ENCODE assay signal across 2 cellular contexts in the genomic region with DNA sequence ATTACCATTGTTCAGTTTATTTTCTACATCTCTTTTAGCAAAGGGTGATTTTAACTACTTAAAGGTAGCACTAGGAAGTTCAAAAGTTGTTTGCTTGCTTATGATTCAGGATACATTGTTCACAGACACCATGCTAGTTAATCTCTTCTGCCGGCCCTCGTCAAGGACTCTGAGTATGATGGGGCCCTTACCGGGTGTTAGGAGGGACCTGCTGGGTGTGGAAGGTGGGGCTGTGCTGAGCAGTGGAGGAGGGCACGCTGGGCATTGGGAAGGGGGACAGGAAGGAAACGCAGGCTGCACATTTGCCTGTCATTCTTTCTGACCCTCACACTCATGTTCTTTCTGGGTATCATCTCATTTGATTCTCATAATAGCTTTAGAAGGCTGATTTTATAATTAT.
TF ChIP-seq lines count a peak whose summit lies in the region.

No MANE protein-coding gene starts in this region.

TF ChIP-seq in GM23338, 12 proteins besides CTCF, POLR2A, EP300 and RAD21:
- TF ChIP-seq, protein P1, sequence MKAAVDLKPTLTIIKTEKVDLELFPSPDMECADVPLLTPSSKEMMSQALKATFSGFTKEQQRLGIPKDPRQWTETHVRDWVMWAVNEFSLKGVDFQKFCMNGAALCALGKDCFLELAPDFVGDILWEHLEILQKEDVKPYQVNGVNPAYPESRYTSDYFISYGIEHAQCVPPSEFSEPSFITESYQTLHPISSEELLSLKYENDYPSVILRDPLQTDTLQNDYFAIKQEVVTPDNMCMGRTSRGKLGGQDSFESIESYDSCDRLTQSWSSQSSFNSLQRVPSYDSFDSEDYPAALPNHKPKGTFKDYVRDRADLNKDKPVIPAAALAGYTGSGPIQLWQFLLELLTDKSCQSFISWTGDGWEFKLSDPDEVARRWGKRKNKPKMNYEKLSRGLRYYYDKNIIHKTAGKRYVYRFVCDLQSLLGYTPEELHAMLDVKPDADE (IDR thresholded peaks at IDR 0.05), result no peak
- TF ChIP-seq ZNF114 (CRISPR knock-in tag; IDR thresholded peaks at IDR 0.05) (no peak), ZNF331 (CRISPR knock-in tag; IDR thresholded peaks at IDR 0.05; ENCODE audit: low read depth) (no peak), NANOG (IDR thresholded peaks at IDR 0.05; ENCODE audit: borderline replicate concordance) (no peak), CREB1 (CRISPR knock-in tag; IDR thresholded peaks at IDR 0.05; ENCODE audit: low read depth) (no peak)
- TF ChIP-seq, protein P2, sequence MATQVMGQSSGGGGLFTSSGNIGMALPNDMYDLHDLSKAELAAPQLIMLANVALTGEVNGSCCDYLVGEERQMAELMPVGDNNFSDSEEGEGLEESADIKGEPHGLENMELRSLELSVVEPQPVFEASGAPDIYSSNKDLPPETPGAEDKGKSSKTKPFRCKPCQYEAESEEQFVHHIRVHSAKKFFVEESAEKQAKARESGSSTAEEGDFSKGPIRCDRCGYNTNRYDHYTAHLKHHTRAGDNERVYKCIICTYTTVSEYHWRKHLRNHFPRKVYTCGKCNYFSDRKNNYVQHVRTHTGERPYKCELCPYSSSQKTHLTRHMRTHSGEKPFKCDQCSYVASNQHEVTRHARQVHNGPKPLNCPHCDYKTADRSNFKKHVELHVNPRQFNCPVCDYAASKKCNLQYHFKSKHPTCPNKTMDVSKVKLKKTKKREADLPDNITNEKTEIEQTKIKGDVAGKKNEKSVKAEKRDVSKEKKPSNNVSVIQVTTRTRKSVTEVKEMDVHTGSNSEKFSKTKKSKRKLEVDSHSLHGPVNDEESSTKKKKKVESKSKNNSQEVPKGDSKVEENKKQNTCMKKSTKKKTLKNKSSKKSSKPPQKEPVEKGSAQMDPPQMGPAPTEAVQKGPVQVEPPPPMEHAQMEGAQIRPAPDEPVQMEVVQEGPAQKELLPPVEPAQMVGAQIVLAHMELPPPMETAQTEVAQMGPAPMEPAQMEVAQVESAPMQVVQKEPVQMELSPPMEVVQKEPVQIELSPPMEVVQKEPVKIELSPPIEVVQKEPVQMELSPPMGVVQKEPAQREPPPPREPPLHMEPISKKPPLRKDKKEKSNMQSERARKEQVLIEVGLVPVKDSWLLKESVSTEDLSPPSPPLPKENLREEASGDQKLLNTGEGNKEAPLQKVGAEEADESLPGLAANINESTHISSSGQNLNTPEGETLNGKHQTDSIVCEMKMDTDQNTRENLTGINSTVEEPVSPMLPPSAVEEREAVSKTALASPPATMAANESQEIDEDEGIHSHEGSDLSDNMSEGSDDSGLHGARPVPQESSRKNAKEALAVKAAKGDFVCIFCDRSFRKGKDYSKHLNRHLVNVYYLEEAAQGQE (IDR thresholded peaks at IDR 0.05; ENCODE audit: unreplicated experiment), result no peak
- TF ChIP-seq, protein P3, sequence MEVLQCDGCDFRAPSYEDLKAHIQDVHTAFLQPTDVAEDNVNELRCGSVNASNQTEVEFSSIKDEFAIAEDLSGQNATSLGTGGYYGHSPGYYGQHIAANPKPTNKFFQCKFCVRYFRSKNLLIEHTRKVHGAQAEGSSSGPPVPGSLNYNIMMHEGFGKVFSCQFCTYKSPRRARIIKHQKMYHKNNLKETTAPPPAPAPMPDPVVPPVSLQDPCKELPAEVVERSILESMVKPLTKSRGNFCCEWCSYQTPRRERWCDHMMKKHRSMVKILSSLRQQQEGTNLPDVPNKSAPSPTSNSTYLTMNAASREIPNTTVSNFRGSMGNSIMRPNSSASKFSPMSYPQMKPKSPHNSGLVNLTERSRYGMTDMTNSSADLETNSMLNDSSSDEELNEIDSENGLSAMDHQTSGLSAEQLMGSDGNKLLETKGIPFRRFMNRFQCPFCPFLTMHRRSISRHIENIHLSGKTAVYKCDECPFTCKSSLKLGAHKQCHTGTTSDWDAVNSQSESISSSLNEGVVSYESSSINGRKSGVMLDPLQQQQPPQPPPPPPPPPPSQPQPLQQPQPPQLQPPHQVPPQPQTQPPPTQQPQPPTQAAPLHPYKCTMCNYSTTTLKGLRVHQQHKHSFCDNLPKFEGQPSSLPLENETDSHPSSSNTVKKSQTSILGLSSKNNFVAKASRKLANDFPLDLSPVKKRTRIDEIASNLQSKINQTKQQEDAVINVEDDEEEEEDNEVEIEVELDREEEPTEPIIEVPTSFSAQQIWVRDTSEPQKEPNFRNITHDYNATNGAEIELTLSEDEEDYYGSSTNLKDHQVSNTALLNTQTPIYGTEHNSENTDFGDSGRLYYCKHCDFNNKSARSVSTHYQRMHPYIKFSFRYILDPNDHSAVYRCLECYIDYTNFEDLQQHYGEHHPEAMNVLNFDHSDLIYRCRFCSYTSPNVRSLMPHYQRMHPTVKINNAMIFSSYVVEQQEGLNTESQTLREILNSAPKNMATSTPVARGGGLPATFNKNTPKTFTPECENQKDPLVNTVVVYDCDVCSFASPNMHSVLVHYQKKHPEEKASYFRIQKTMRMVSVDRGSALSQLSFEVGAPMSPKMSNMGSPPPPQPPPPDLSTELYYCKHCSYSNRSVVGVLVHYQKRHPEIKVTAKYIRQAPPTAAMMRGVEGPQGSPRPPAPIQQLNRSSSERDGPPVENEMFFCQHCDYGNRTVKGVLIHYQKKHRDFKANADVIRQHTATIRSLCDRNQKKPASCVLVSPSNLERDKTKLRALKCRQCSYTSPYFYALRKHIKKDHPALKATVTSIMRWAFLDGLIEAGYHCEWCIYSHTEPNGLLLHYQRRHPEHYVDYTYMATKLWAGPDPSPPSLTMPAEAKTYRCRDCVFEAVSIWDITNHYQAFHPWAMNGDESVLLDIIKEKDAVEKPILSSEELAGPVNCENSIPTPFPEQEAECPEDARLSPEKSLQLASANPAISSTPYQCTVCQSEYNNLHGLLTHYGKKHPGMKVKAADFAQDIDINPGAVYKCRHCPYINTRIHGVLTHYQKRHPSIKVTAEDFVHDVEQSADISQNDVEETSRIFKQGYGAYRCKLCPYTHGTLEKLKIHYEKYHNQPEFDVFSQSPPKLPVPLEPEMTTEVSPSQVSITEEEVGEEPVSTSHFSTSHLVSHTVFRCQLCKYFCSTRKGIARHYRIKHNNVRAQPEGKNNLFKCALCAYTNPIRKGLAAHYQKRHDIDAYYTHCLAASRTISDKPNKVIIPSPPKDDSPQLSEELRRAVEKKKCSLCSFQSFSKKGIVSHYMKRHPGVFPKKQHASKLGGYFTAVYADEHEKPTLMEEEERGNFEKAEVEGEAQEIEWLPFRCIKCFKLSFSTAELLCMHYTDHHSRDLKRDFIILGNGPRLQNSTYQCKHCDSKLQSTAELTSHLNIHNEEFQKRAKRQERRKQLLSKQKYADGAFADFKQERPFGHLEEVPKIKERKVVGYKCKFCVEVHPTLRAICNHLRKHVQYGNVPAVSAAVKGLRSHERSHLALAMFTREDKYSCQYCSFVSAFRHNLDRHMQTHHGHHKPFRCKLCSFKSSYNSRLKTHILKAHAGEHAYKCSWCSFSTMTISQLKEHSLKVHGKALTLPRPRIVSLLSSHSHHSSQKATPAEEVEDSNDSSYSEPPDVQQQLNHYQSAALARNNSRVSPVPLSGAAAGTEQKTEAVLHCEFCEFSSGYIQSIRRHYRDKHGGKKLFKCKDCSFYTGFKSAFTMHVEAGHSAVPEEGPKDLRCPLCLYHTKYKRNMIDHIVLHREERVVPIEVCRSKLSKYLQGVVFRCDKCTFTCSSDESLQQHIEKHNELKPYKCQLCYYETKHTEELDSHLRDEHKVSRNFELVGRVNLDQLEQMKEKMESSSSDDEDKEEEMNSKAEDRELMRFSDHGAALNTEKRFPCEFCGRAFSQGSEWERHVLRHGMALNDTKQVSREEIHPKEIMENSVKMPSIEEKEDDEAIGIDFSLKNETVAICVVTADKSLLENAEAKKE (CRISPR knock-in tag; IDR thresholded peaks at IDR 0.05), result no peak

TF ChIP-seq in WTC11, 78 proteins besides CTCF, POLR2A, EP300 and RAD21 (continued from another document):
- TF ChIP-seq, protein P4, sequence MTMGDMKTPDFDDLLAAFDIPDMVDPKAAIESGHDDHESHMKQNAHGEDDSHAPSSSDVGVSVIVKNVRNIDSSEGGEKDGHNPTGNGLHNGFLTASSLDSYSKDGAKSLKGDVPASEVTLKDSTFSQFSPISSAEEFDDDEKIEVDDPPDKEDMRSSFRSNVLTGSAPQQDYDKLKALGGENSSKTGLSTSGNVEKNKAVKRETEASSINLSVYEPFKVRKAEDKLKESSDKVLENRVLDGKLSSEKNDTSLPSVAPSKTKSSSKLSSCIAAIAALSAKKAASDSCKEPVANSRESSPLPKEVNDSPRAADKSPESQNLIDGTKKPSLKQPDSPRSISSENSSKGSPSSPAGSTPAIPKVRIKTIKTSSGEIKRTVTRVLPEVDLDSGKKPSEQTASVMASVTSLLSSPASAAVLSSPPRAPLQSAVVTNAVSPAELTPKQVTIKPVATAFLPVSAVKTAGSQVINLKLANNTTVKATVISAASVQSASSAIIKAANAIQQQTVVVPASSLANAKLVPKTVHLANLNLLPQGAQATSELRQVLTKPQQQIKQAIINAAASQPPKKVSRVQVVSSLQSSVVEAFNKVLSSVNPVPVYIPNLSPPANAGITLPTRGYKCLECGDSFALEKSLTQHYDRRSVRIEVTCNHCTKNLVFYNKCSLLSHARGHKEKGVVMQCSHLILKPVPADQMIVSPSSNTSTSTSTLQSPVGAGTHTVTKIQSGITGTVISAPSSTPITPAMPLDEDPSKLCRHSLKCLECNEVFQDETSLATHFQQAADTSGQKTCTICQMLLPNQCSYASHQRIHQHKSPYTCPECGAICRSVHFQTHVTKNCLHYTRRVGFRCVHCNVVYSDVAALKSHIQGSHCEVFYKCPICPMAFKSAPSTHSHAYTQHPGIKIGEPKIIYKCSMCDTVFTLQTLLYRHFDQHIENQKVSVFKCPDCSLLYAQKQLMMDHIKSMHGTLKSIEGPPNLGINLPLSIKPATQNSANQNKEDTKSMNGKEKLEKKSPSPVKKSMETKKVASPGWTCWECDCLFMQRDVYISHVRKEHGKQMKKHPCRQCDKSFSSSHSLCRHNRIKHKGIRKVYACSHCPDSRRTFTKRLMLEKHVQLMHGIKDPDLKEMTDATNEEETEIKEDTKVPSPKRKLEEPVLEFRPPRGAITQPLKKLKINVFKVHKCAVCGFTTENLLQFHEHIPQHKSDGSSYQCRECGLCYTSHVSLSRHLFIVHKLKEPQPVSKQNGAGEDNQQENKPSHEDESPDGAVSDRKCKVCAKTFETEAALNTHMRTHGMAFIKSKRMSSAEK (CRISPR knock-in tag; IDR thresholded peaks at IDR 0.05; ENCODE audit: borderline replicate concordance), result no peak
- TF ChIP-seq, protein P5, sequence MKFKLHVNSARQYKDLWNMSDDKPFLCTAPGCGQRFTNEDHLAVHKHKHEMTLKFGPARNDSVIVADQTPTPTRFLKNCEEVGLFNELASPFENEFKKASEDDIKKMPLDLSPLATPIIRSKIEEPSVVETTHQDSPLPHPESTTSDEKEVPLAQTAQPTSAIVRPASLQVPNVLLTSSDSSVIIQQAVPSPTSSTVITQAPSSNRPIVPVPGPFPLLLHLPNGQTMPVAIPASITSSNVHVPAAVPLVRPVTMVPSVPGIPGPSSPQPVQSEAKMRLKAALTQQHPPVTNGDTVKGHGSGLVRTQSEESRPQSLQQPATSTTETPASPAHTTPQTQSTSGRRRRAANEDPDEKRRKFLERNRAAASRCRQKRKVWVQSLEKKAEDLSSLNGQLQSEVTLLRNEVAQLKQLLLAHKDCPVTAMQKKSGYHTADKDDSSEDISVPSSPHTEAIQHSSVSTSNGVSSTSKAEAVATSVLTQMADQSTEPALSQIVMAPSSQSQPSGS (CRISPR knock-in tag; IDR thresholded peaks at IDR 0.05; ENCODE audit: borderline replicate concordance, low read depth), result no peak
- TF ChIP-seq ZNF263 (CRISPR knock-in tag; IDR thresholded peaks at IDR 0.05; ENCODE audit: low read depth) (no peak), ZNF138 (CRISPR knock-in tag; conservative IDR thresholded peaks at IDR 0.05) (no peak), GABPB1 (CRISPR knock-in tag; IDR thresholded peaks at IDR 0.05) (no peak), HMGA2 (CRISPR knock-in tag; IDR thresholded peaks at IDR 0.05) (no peak)
- TF ChIP-seq, protein P6, sequence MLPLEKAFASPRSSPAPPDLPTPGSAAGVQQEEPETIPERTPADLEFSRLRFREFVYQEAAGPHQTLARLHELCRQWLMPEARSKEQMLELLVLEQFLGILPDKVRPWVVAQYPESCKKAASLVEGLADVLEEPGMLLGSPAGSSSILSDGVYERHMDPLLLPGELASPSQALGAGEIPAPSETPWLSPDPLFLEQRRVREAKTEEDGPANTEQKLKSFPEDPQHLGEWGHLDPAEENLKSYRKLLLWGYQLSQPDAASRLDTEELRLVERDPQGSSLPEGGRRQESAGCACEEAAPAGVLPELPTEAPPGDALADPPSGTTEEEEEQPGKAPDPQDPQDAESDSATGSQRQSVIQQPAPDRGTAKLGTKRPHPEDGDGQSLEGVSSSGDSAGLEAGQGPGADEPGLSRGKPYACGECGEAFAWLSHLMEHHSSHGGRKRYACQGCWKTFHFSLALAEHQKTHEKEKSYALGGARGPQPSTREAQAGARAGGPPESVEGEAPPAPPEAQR (CRISPR knock-in tag; IDR thresholded peaks at IDR 0.05), result no peak
- TF ChIP-seq, protein P7, sequence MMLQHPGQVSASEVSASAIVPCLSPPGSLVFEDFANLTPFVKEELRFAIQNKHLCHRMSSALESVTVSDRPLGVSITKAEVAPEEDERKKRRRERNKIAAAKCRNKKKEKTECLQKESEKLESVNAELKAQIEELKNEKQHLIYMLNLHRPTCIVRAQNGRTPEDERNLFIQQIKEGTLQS (CRISPR knock-in tag; conservative IDR thresholded peaks at IDR 0.05), result no peak
- TF ChIP-seq, protein P8, sequence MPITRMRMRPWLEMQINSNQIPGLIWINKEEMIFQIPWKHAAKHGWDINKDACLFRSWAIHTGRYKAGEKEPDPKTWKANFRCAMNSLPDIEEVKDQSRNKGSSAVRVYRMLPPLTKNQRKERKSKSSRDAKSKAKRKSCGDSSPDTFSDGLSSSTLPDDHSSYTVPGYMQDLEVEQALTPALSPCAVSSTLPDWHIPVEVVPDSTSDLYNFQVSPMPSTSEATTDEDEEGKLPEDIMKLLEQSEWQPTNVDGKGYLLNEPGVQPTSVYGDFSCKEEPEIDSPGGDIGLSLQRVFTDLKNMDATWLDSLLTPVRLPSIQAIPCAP (CRISPR knock-in tag; IDR thresholded peaks at IDR 0.05), result no peak
- TF ChIP-seq, protein P9, sequence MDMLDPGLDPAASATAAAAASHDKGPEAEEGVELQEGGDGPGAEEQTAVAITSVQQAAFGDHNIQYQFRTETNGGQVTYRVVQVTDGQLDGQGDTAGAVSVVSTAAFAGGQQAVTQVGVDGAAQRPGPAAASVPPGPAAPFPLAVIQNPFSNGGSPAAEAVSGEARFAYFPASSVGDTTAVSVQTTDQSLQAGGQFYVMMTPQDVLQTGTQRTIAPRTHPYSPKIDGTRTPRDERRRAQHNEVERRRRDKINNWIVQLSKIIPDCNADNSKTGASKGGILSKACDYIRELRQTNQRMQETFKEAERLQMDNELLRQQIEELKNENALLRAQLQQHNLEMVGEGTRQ (CRISPR knock-in tag; IDR thresholded peaks at IDR 0.05), result no peak
- TF ChIP-seq, protein P10, sequence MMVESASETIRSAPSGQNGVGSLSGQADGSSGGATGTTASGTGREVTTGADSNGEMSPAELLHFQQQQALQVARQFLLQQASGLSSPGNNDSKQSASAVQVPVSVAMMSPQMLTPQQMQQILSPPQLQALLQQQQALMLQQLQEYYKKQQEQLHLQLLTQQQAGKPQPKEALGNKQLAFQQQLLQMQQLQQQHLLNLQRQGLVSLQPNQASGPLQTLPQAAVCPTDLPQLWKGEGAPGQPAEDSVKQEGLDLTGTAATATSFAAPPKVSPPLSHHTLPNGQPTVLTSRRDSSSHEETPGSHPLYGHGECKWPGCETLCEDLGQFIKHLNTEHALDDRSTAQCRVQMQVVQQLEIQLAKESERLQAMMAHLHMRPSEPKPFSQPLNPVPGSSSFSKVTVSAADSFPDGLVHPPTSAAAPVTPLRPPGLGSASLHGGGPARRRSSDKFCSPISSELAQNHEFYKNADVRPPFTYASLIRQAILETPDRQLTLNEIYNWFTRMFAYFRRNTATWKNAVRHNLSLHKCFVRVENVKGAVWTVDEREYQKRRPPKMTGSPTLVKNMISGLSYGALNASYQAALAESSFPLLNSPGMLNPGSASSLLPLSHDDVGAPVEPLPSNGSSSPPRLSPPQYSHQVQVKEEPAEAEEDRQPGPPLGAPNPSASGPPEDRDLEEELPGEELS (CRISPR knock-in tag; IDR thresholded peaks at IDR 0.05), result no peak
